10 cellular contexts compared by ENCODE assay signal in the genomic region with DNA sequence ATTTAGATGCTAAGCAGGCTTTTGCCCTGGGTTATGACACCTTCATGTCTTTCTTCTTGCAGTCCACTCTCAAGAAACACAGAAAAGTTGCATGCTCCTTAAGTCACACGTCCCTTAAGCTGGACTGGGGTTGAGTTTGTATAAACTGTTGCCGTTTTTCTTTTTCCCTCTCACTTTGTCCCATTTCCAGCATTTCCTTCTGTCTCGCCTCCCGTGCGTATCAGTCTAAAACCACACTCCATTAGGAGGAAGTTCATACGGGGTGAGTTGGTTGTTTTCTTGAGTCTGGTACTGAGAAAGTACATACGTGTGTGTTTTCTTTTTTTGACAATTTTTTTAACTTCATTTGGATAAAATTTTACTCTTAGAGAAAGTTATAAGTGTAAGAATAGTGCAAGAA. TPM values are rescaled to one million over a fixed set of nuclear protein-coding genes. Genes with fewer than 3 reads are reported as not detected.
DNase-seq lines count a peak whose midpoint lies in the region; ATAC-seq and TF ChIP-seq lines count a peak whose summit lies in the region.
"Had no signal": no experiment of that assay in that cellular context is flagged by ENCODE, and none has a peak within 500 bp of the region (broad histone marks: within the 10 kb centered on the region; RNA-seq: fewer than 3 reads in every experiment).

No MANE protein-coding gene starts in this region.

- H3K36me3 Mint-ChIP-seq in activated naive CD8-positive, alpha-beta T cell treated with anti-CD3 and anti-CD28 coated beads, Interleukin-2, amount 50 U/mL, for 24 hours (ENCODE audit: low read depth): peaks cover 31% of the 10 kb centered on the region
- H3K36me3 Mint-ChIP-seq in CD8-positive, alpha-beta memory T cell: peaks cover 12 to 71% (median 25%) of the 10 kb centered on the region in 3 donors

- no peaks in the 10 kb centered on the region for H4K20me1 ChIP-seq in neural cell (ENCODE audit: insufficient read depth)

- CTCF ChIA-PET in CD8-positive, alpha-beta memory T cell (lab: Charles Lee): no interaction called here

- no peak overlapping the region for H3K4me2 ChIP-seq in neural cell (ENCODE audit: low read length)

- H3K27me3 ChIP-seq in esophagus squamous epithelium (no peaks in the 10 kb centered on the region), neural cell (ENCODE audit: insufficient read depth, low read depth, low read length) (no peaks in the 10 kb centered on the region)
- H3K27me3 ChIP-seq in CD8-positive, alpha-beta memory T cell (ENCODE audit: insufficient read depth, low read length, poor library complexity, severe bottlenecking): no peaks in the 10 kb centered on the region

- no peak overlapping the region for H2AFZ ChIP-seq in neural cell (ENCODE audit: low read depth, low read length)
- H2AFZ ChIP-seq: parathyroid adenoma had no signal

- H3K27ac ChIP-seq in esophagus squamous epithelium: peak overlapping the region in 3 of 4 donors; percentile 21 to 51 (median 30)
- H3K27ac ChIP-seq in neural cell (ENCODE audit: low read length): no peak overlapping the region
- H3K27ac ChIP-seq in CD8-positive, alpha-beta memory T cell (ENCODE audit: low read depth, low read length): no peak overlapping the region
- H3K27ac ChIP-seq: parathyroid adenoma had no signal

- peaks cover 26% of the 10 kb centered on the region for H3K4me1 Mint-ChIP-seq in activated naive CD8-positive, alpha-beta T cell treated with anti-CD3 and anti-CD28 coated beads, Interleukin-2, amount 50 U/mL, for 24 hours
- peaks cover 2 to 34% (median 9%) of the 10 kb centered on the region in 3 donors for H3K4me1 Mint-ChIP-seq in CD8-positive, alpha-beta memory T cell

- H3K9ac ChIP-seq in neural cell (ENCODE audit: low read length): peak overlapping the region; percentile 2
- H3K9ac ChIP-seq: parathyroid adenoma, SK-N-SH had no signal

- TF ChIP-seq RAD21 in neural cell (conservative IDR thresholded peaks at IDR 0.05): no peak

- no peak for ATAC-seq in activated naive CD8-positive, alpha-beta T cell treated with anti-CD3 and anti-CD28 coated beads, Interleukin-2, amount 50 U/mL, for 24 hours

- H3K9me3 ChIP-seq in esophagus squamous epithelium: peaks cover 0 to 4% (median 0%) of the 10 kb centered on the region in 3 donors
- no peaks in the 10 kb centered on the region for H3K9me3 ChIP-seq in neural cell (ENCODE audit: low read length)
- no peaks in the 10 kb centered on the region for H3K9me3 ChIP-seq in CD8-positive, alpha-beta memory T cell (ENCODE audit: low read length)
- H3K9me3 ChIP-seq: SK-N-SH had no signal

- H3K4me1 ChIP-seq in esophagus squamous epithelium: peaks cover 0 to 28% (median 7%) of the 10 kb centered on the region in 3 donors
- no peaks in the 10 kb centered on the region for H3K4me1 ChIP-seq in CD8-positive, alpha-beta memory T cell (ENCODE audit: insufficient read depth, low read length)
- H3K4me1 ChIP-seq: parathyroid adenoma had no signal

- intact Hi-C loops in esophagus squamous epithelium (cut with DNase I): no loop called here

- no peaks in the 10 kb centered on the region for H3F3A ChIP-seq in neural cell (ENCODE audit: insufficient read depth, low read length, poor library complexity, severe bottlenecking)

- H3K4me3 ChIP-seq in esophagus squamous epithelium: no peak overlapping the region
- peak overlapping the region; percentile 3 for H3K4me3 ChIP-seq in neural cell (ENCODE audit: low read length)
- H3K4me3 ChIP-seq in CD8-positive, alpha-beta memory T cell (ENCODE audit: low read length): no peak overlapping the region

- TF ChIP-seq CTCF in esophagus squamous epithelium (IDR thresholded peaks at IDR 0.05): no peak
- no peak for TF ChIP-seq CTCF in neural cell (IDR thresholded peaks at IDR 0.05; ENCODE audit: poor library complexity, severe bottlenecking)

- H3K27me3 Mint-ChIP-seq in activated naive CD8-positive, alpha-beta T cell treated with anti-CD3 and anti-CD28 coated beads, Interleukin-2, amount 50 U/mL, for 24 hours: no peaks in the 10 kb centered on the region
- no peaks in the 10 kb centered on the region for H3K27me3 Mint-ChIP-seq in CD8-positive, alpha-beta memory T cell

- H3K4me3 Mint-ChIP-seq in activated naive CD8-positive, alpha-beta T cell treated with anti-CD3 and anti-CD28 coated beads, Interleukin-2, amount 50 U/mL, for 24 hours: no peak overlapping the region
- H3K4me3 Mint-ChIP-seq in CD8-positive, alpha-beta memory T cell: no peak overlapping the region

- H3K36me3 ChIP-seq in esophagus squamous epithelium (peaks cover 0 to 62% (median 1%) of the 10 kb centered on the region in 3 donors), neural cell (ENCODE audit: insufficient read depth, low read length) (peaks cover 4% of the 10 kb centered on the region)
- peaks cover 3% of the 10 kb centered on the region for H3K36me3 ChIP-seq in CD8-positive, alpha-beta memory T cell (ENCODE audit: insufficient read depth, low read length)

- 38 to 61% methylated on average over 7 of the region's 7 CpGs for WGBS in esophagus squamous epithelium, 2 donors

- POLR2A ChIA-PET in CD8-positive, alpha-beta memory T cell (lab: Charles Lee): no interaction called here

- H3K9me2 ChIP-seq in neural cell (ENCODE audit: insufficient read depth, low read length): no peaks in the 10 kb centered on the region
- H3K9me2 ChIP-seq: SK-N-SH had no signal

- TF ChIP-seq EP300 in neural cell (conservative IDR thresholded peaks at IDR 0.05; ENCODE audit: poor library complexity, severe bottlenecking): no peak

- DNase-seq in AML-193 (lab: John Stamatoyannopoulos, UW): peak; percentile 56 to 57
- DNase-seq in SKM-1 (lab: John Stamatoyannopoulos, UW; ENCODE audit: unreplicated experiment): peak; percentile 56
- DNase-seq in esophagus squamous epithelium (lab: John Stamatoyannopoulos, UW): no peak
- no peak for DNase-seq in activated naive CD8-positive, alpha-beta T cell treated with anti-CD3 and anti-CD28 coated beads, Interleukin-2, amount 50 U/mL, for 24 hours
- no peak for DNase-seq in NCI-H2029 treated with DMSO at 0.1 percent for 48 hours (lab: John Stamatoyannopoulos, UW)
- DNase-seq in CD8-positive, alpha-beta memory T cell: no peak
- no peak for DNase-seq in NCI-H524 treated with DMSO at 0.1 percent for 48 hours (lab: John Stamatoyannopoulos, UW)
- DNase-seq: SK-N-SH had no signal

- H3K27ac Mint-ChIP-seq in activated naive CD8-positive, alpha-beta T cell treated with anti-CD3 and anti-CD28 coated beads, Interleukin-2, amount 50 U/mL, for 24 hours: no peak overlapping the region
- H3K27ac Mint-ChIP-seq in CD8-positive, alpha-beta memory T cell: peak overlapping the region in 2 of 8 donors; percentile 57 to 89

- peaks cover 9% of the 10 kb centered on the region for H3K9me3 Mint-ChIP-seq in activated naive CD8-positive, alpha-beta T cell treated with anti-CD3 and anti-CD28 coated beads, Interleukin-2, amount 50 U/mL, for 24 hours
- H3K9me3 Mint-ChIP-seq in CD8-positive, alpha-beta memory T cell: peaks cover 0 to 4% (median 2%) of the 10 kb centered on the region in 5 donors

- no peaks in the 10 kb centered on the region for H3K79me2 ChIP-seq in neural cell (replicated peaks; ENCODE audit: insufficient read depth, low read length)

- TF ChIP-seq POLR2A in esophagus squamous epithelium (IDR thresholded peaks at IDR 0.05): no peak

TF ChIP-seq in neural cell, 6 proteins besides CTCF, POLR2A, EP300 and RAD21:
- no peak for TF ChIP-seq MXI1 (conservative IDR thresholded peaks at IDR 0.05; ENCODE audit: poor library complexity, severe bottlenecking)
- no peak for TF ChIP-seq REST (IDR thresholded peaks at IDR 0.05; ENCODE audit: borderline replicate concordance)
- TF ChIP-seq EZH2 (IDR thresholded peaks at IDR 0.05; ENCODE audit: borderline replicate concordance, insufficient read depth, low read length, poor library complexity, severe bottlenecking): no peak
- TF ChIP-seq SMC3 (conservative IDR thresholded peaks at IDR 0.05; ENCODE audit: poor library complexity): no peak
- no peak for TF ChIP-seq POLR2AphosphoS5 (IDR thresholded peaks at IDR 0.05)
- TF ChIP-seq TAF1 (IDR thresholded peaks at IDR 0.05; ENCODE audit: low read depth): no peak

RNA-seq across cellular contexts. Expression of gene NTPCR, which starts 13.0 kb away (rescaled TPM):
- 10 to 100 TPM; 19.9 to 35.8 (median 23.4) TPM for total RNA-seq in esophagus squamous epithelium
- polyA plus RNA-seq in neural cell: 36.7 and 52.6 TPM in 2 replicates
- polyA minus RNA-seq in neural cell: 22.6 and 32.0 TPM in 2 replicates
- total RNA-seq in CD8-positive, alpha-beta memory T cell: 10 to 100 TPM; 29.0 to 31.1 TPM
- polyA plus RNA-seq in CD8-positive, alpha-beta memory T cell: 28.0 TPM

Comparison
In these comparisons a context has a peak if more than half of its experiments do, and no peak if none do; other contexts are left out.
1. DNase-seq: peak in AML-193 (2 of 2) and SKM-1 (single experiment); none in esophagus squamous epithelium (single experiment), activated naive CD8-positive, alpha-beta T cell treated with anti-CD3 and anti-CD28 coated beads, Interleukin-2, amount 50 U/mL, for 24 hours (single experiment), NCI-H2029 treated with DMSO at 0.1 percent for 48 hours (single experiment), CD8-positive, alpha-beta memory T cell (0 of 5) and NCI-H524 treated with DMSO at 0.1 percent for 48 hours (single experiment).
2. H3K27ac ChIP-seq: peak in esophagus squamous epithelium (3 of 4); none in neural cell (single experiment) and CD8-positive, alpha-beta memory T cell (single experiment).